In the genomic region with DNA sequence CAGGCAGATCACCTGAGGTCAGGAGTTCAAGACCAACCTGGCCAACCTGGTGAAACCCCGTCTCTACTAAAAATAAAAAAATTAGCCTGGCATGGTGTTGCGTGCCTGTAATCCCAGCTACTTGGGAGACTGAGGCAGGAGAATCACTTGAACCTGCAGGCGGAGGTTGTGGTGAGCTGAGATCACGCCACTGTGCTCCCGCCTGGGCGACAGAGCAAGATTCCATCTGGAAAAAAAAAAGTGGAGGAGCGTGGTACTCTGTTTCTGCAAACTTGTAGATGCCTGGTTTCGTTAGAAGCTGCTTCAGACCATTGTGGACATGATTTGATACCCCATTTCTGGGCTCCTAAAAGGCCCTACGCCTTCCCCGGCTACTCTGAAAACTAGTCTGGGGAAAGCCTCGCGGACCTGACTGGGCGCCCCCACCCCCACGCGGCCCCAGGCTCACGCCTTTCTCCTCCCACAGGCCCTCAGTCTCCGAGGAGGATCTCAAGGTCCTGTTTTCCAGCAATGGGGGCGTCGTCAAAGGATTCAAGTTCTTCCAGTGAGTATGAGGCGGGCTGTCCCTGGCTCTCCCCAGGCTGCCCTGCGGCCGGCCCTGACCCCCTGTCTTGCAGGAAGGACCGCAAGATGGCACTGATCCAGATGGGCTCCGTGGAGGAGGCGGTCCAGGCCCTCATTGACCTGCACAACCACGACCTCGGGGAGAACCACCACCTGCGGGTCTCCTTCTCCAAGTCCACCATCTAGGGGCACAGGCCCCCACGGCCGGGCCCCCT, we compare ENCODE assay signal across 27 cellular contexts. TPM values are rescaled to one million over a fixed set of nuclear protein-coding genes. Genes with fewer than 3 reads are reported as not detected.
A peak's percentile ranks its signal among the peaks of the same experiment; 100 is the strongest.
DNase-seq lines count a peak whose midpoint lies in the region; ATAC-seq and TF ChIP-seq lines count a peak whose summit lies in the region.
"Had no signal": no experiment of that assay in that cellular context is flagged by ENCODE, and none has a peak within 500 bp of the region (broad histone marks: within the 10 kb centered on the region; RNA-seq: fewer than 3 reads in every experiment).

No MANE protein-coding gene starts in this region.

- H3K27me3 Mint-ChIP-seq in endodermal cell (ENCODE audit: insufficient read depth) = no peaks in the 10 kb centered on the region
- H3K27me3 Mint-ChIP-seq in type B pancreatic cell = no peaks in the 10 kb centered on the region
- H3K27me3 Mint-ChIP-seq: activated naive CD8-positive, alpha-beta T cell treated with anti-CD3 and anti-CD28 coated beads, Interleukin-2, amount 10 ng/mL, durations not matched to agents 7 days and 5 days; memory B cell had no signal

- H3K4me1 Mint-ChIP-seq in endodermal cell = no peaks in the 10 kb centered on the region
- peaks cover 6% of the 10 kb centered on the region for H3K4me1 Mint-ChIP-seq in type B pancreatic cell (ENCODE audit: unreplicated experiment)

- no peak overlapping the region for H3K4me3 ChIP-seq in cardiac muscle cell
- no peak overlapping the region for H3K4me3 ChIP-seq in HL-60 (replicated peaks; ENCODE audit: insufficient read depth, low read length)
- no peak overlapping the region for H3K4me3 ChIP-seq in endodermal cell (ENCODE audit: low read length)
- H3K4me3 ChIP-seq: pancreas, transverse colon had no signal

- H3K36me3 Mint-ChIP-seq in endodermal cell (ENCODE audit: low read depth) (peaks cover 59% of the 10 kb centered on the region), type B pancreatic cell (peaks cover 17% of the 10 kb centered on the region)

- H3K9me3 Mint-ChIP-seq in endodermal cell = no peaks in the 10 kb centered on the region
- H3K9me3 Mint-ChIP-seq in type B pancreatic cell = no peaks in the 10 kb centered on the region
- H3K9me3 Mint-ChIP-seq: activated naive CD8-positive, alpha-beta T cell treated with anti-CD3 and anti-CD28 coated beads, Interleukin-2, amount 10 ng/mL, durations not matched to agents 7 days and 5 days; memory B cell; T-helper 2 cell treated with Interferon-gamma antibody and Interleukin-4, amounts not matched to agents 5 μg/mL and 100 μg/mL, for 36 hours had no signal

- no peaks in the 10 kb centered on the region for H3K27me3 ChIP-seq in cardiac muscle cell
- H3K27me3 ChIP-seq in HL-60 (ENCODE audit: insufficient read depth, poor library complexity, severe bottlenecking) = no peaks in the 10 kb centered on the region
- no peaks in the 10 kb centered on the region for H3K27me3 ChIP-seq in endodermal cell (ENCODE audit: control insufficient read depth, insufficient read depth, low read length, poor library complexity, severe bottlenecking)
- H3K27me3 ChIP-seq: pancreas, transverse colon had no signal

- H3K27ac Mint-ChIP-seq in endodermal cell (peak overlapping the region; percentile 30), type B pancreatic cell (peak overlapping the region; percentile 34)
- H3K27ac Mint-ChIP-seq: activated naive CD8-positive, alpha-beta T cell treated with anti-CD3 and anti-CD28 coated beads, Interleukin-2, amount 10 ng/mL, durations not matched to agents 7 days and 5 days; memory B cell; T-helper 2 cell treated with Interferon-gamma antibody and Interleukin-4, amounts not matched to agents 5 μg/mL and 100 μg/mL, for 36 hours had no signal

- 95% methylated on average over 29 to 30 of the region's 30 CpGs for WGBS in endodermal cell (ENCODE audit: insufficient coverage in 1 of 2, insufficient read length in 1 of 2), 2 experiments

- H3K27ac ChIP-seq in cardiac muscle cell (peak overlapping the region; percentile 30), HL-60 (replicated peaks) (peak overlapping the region; percentile 62), endodermal cell (ENCODE audit: low read depth, low read length) (peak overlapping the region; percentile 53)
- H3K27ac ChIP-seq: epithelial cell of prostate, pancreas, transverse colon, VCaP had no signal

- intact Hi-C loops in cardiac septum (cut with DNase I) = no loop called here

- H3K36me3 ChIP-seq in cardiac muscle cell (peaks cover 75% of the 10 kb centered on the region), endodermal cell (ENCODE audit: control insufficient read depth, insufficient read depth, low read length) (peaks cover 64% of the 10 kb centered on the region)

- no peak overlapping the region for H3K9ac ChIP-seq in endodermal cell (ENCODE audit: extremely low read depth, low read length, poor library complexity, severe bottlenecking)

- H3K9me3 ChIP-seq in cardiac muscle cell (ENCODE audit: low read depth) (no peaks in the 10 kb centered on the region), endodermal cell (ENCODE audit: control insufficient read depth, low read length) (no peaks in the 10 kb centered on the region)
- H3K9me3 ChIP-seq: pancreas, transverse colon had no signal

- H3K4me3 Mint-ChIP-seq in endodermal cell (no peak overlapping the region), type B pancreatic cell (peak overlapping the region; percentile 14)
- H3K4me3 Mint-ChIP-seq: activated naive CD8-positive, alpha-beta T cell treated with anti-CD3 and anti-CD28 coated beads, Interleukin-2, amount 10 ng/mL, durations not matched to agents 7 days and 5 days; memory B cell; T-helper 2 cell treated with Interferon-gamma antibody and Interleukin-4, amounts not matched to agents 5 μg/mL and 100 μg/mL, for 36 hours had no signal

- H3K4me1 ChIP-seq in cardiac muscle cell (ENCODE audit: low read depth) (no peaks in the 10 kb centered on the region), endodermal cell (ENCODE audit: control insufficient read depth, insufficient read depth, low read length) (no peaks in the 10 kb centered on the region)
- H3K4me1 ChIP-seq: pancreas, transverse colon had no signal

- ATAC-seq in GM21526 (IDR thresholded peaks at IDR 0.05; ENCODE audit: low FRiP score, unreplicated experiment) = no peak
- ATAC-seq: sciatic nerve, SK-N-SH treated with all-trans-retinoic acid at 6 μM for 48 hours had no signal

- TF ChIP-seq CTCF in cardiac muscle cell (IDR thresholded peaks at IDR 0.05; ENCODE audit: low read depth, low read length) (no peak), HL-60 (IDR thresholded peaks at IDR 0.05; ENCODE audit: insufficient read depth, low read length) (no peak), endodermal cell (conservative IDR thresholded peaks at IDR 0.05) (no peak), type B pancreatic cell (conservative IDR thresholded peaks at IDR 0.05) (no peak)

- DNase-seq in cardiac muscle cell (ENCODE audit: low read depth in 1 of 2, low spot score in 1 of 2) = no peak
- no peak for DNase-seq in cardiac septum (ENCODE audit: low spot score)
- peak in 1 of 2 experiments; percentile 60 for DNase-seq in HL-60 (ENCODE audit: low read depth in 1 of 2, low spot score in 1 of 2)
- peak; percentile 66 for DNase-seq in endodermal cell
- DNase-seq in type B pancreatic cell (ENCODE audit: extremely low spot score, unreplicated experiment) = no peak
- no peak for DNase-seq in nucleus accumbens (lab: John Stamatoyannopoulos, UW)
- no peak for DNase-seq in occipital lobe (lab: John Stamatoyannopoulos, UW)
- DNase-seq: ACHN; activated CD4-positive, alpha-beta T cell treated with anti-CD3 and anti-CD28 coated beads, Interleukin-2, amount 50 U/mL, for 1 hour; activated naive CD8-positive, alpha-beta T cell treated with anti-CD3 and anti-CD28 coated beads, Interleukin-2, amount 10 ng/mL, durations not matched to agents 7 days and 5 days; cerebellar nuclear complex; COR-L47; DMS79; NCI-H1105; NCI-H2081; NCI-H226; RPMI8226; transverse colon had no signal

RNA-seq across cellular contexts. Expression of gene PLPPR3, which starts 11.5 kb away (rescaled TPM):
- total RNA-seq in cardiac muscle cell = 70.8 and 88.2 TPM in 2 replicates
- polyA plus RNA-seq in cardiac muscle cell = 65.7 and 92.9 TPM in 2 replicates
- not detected for total RNA-seq in cardiac septum
- total RNA-seq in endodermal cell = 100 to 1,000 TPM; 110 to 111 TPM
- polyA plus RNA-seq in endodermal cell (2013, experiment 1 of 2) = 157 TPM
- 150 TPM for polyA plus RNA-seq in endodermal cell (2013, experiment 2 of 2)
- 9.9 and 29.2 TPM in 2 replicates for total RNA-seq in type B pancreatic cell (ENCODE audit: low replicate concordance)
- total RNA-seq in occipital lobe = 99.5 TPM
- total RNA-seq: activated naive CD8-positive, alpha-beta T cell treated with anti-CD3 and anti-CD28 coated beads, Interleukin-2, amount 10 ng/mL, durations not matched to agents 7 days and 5 days; sciatic nerve; transverse colon had no signal

RNA-seq across cellular contexts. Expression of gene PTBP1, which starts 13.0 kb away (rescaled TPM):
- 92.0 and 92.7 TPM in 2 replicates for total RNA-seq in cardiac muscle cell
- 110 and 111 TPM in 2 replicates for polyA plus RNA-seq in cardiac muscle cell
- 76.9 TPM for total RNA-seq in cardiac septum
- 100 to 1,000 TPM; 647 to 694 TPM for total RNA-seq in endodermal cell
- polyA plus RNA-seq in endodermal cell (2013, experiment 1 of 2) = 360 TPM
- 328 TPM for polyA plus RNA-seq in endodermal cell (2013, experiment 2 of 2)
- total RNA-seq in type B pancreatic cell (ENCODE audit: low replicate concordance) = 416 and 496 TPM in 2 replicates
- 33.5 TPM for total RNA-seq in occipital lobe

RNA-seq across cellular contexts. Expression of gene AZU1, which starts 17.4 kb away (rescaled TPM):
- total RNA-seq in cardiac muscle cell = 1.4 and 5.7 TPM in 2 replicates
- 1.5 and 5.6 TPM in 2 replicates for polyA plus RNA-seq in cardiac muscle cell
- total RNA-seq in cardiac septum = 1.1 TPM
- total RNA-seq in endodermal cell = 1 to 10 TPM; 2.5 to 3.7 TPM
- polyA plus RNA-seq in endodermal cell (2013, experiment 1 of 2) = 1.2 TPM
- polyA plus RNA-seq in endodermal cell (2013, experiment 2 of 2) = 1.2 TPM
- total RNA-seq in type B pancreatic cell (ENCODE audit: low replicate concordance) = 0.41 TPM in 1 of 2 replicates, not detected in the other
- total RNA-seq in occipital lobe = 0.31 TPM
- total RNA-seq: pancreas, transverse colon had no signal

RNA-seq across cellular contexts. Expression of gene PRTN3, which starts 30.5 kb away (rescaled TPM):
- 0.60 TPM in 1 of 2 replicates, not detected in the other for total RNA-seq in cardiac muscle cell
- polyA plus RNA-seq in cardiac muscle cell = 0.44 and 0.57 TPM in 2 replicates
- total RNA-seq in cardiac septum = 0.62 TPM
- total RNA-seq in endodermal cell = not detected
- polyA plus RNA-seq in endodermal cell (2013, experiment 1 of 2) = 0.61 TPM
- 0.29 TPM for polyA plus RNA-seq in endodermal cell (2013, experiment 2 of 2)
- 0.45 TPM in 1 of 2 replicates, not detected in the other for total RNA-seq in type B pancreatic cell (ENCODE audit: low replicate concordance)
- total RNA-seq in occipital lobe = not detected
- total RNA-seq: activated naive CD8-positive, alpha-beta T cell treated with anti-CD3 and anti-CD28 coated beads, Interleukin-2, amount 10 ng/mL, durations not matched to agents 7 days and 5 days; transverse colon had no signal
- polyA plus RNA-seq: BJ had no signal

RNA-seq across cellular contexts. Expression of gene ELANE, which starts 41.8 kb away (rescaled TPM):
- not detected in 2 replicates for total RNA-seq in cardiac muscle cell
- not detected in 2 replicates for polyA plus RNA-seq in cardiac muscle cell
- total RNA-seq in cardiac septum = 0.54 TPM
- not detected for total RNA-seq in endodermal cell
- polyA plus RNA-seq in endodermal cell (2013, experiment 1 of 2) = not detected
- not detected for polyA plus RNA-seq in endodermal cell (2013, experiment 2 of 2)
- total RNA-seq in type B pancreatic cell (ENCODE audit: low replicate concordance) = not detected in 2 replicates
- total RNA-seq in occipital lobe = not detected
- total RNA-seq: activated naive CD8-positive, alpha-beta T cell treated with anti-CD3 and anti-CD28 coated beads, Interleukin-2, amount 10 ng/mL, durations not matched to agents 7 days and 5 days had no signal

Comparison
In these comparisons a context has a peak if more than half of its experiments do, and no peak if none do; other contexts are left out.
1. RNA of gene PLPPR3, which starts 11.5 kb away (total RNA-seq): 110 to 111 TPM in endodermal cell, 99.5 TPM in occipital lobe (single experiment), 70.8 to 88.2 TPM in cardiac muscle cell and 9.9 to 29.2 TPM in type B pancreatic cell; not detected in cardiac septum (single experiment); every median in the first group is over 10 times any median in the second.
2. Peak in every context shown above with its lines, with median percentiles within 50 percentile points of each other: H3K27ac ChIP-seq.